In the genomic region with DNA sequence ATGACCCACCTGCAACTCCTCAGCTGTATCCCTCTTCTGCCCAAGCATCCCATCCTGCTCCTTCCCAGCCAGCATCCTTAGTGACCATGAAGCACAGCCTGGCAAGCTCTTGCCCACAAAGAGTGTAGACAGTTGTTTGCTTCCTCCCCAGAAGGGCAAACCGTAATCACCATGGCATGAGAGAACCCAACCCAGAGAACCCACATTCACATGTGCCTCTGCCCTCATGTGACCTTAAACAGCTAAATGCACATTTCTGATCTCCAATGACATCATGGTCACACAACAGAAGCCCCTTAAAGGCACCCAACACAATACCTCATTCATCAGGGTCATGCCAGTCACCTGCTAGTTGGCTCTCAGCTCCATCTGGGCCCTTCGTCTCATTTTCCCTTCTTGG, we compare ENCODE assay signal across 21 cellular contexts.
DNase-seq lines count a peak whose midpoint lies in the region; ATAC-seq and TF ChIP-seq lines count a peak whose summit lies in the region.
"Had no signal": no experiment of that assay in that cellular context is flagged by ENCODE, and none has a peak within 500 bp of the region (broad histone marks: within the 10 kb centered on the region; RNA-seq: fewer than 3 reads in every experiment).

No MANE protein-coding gene starts in this region.

- H3K4me1 ChIP-seq in left ventricle myocardium inferior = peaks cover 44% of the 10 kb centered on the region
- H3K4me1 ChIP-seq in A673 (ENCODE audit: insufficient read depth, low read length, poor library complexity, severe bottlenecking) = no peaks in the 10 kb centered on the region

- H3K36me3 ChIP-seq in left ventricle myocardium inferior (no peaks in the 10 kb centered on the region), A673 (ENCODE audit: insufficient read depth, low read length, poor library complexity, severe bottlenecking) (no peaks in the 10 kb centered on the region)

- DNase-seq in left ventricle myocardium inferior (no peak), Right ventricle myocardium superior (no peak), myocyte (ENCODE audit: low read depth) (peak; percentile 94), CD1c-positive myeloid dendritic cell (ENCODE audit: extremely low spot score) (no peak), hippocampal formation (lab: John Stamatoyannopoulos, UW) (no peak), osteocyte (ENCODE audit: extremely low spot score, unreplicated experiment) (no peak), A673 (ENCODE audit: low spot score) (no peak)
- DNase-seq in stimulated activated naive B cell treated with anti-CD40 and anti-IgM and Interleukin-4, amounts not matched to agents 10 μg/mL and 1 μg/mL and 100 μg/mL, for 72 hours = no peak
- DNase-seq: CD8-positive, alpha-beta memory T cell; DMS53; EL; KG1; MV-4-11; NCI-H187; NCI-H2107; NCI-H510A; NCI-H774; PC-3 had no signal

- no TSS peak for BruUV-seq in A673 (replicated peaks; lab: Mats Ljungman, UMichigan)

- POLR2A ChIA-PET in A673 (lab: Charles Lee; ENCODE audit: low non-redundant PET) = no interaction called here

- peaks cover 12 to 37% of the 10 kb centered on the region in 2 donors for H3K4me1 Mint-ChIP-seq in stimulated activated naive B cell treated with anti-CD40 and anti-IgM and Interleukin-4, amounts not matched to agents 10 μg/mL and 1 μg/mL and 100 μg/mL, for 72 hours
- H3K4me1 Mint-ChIP-seq in osteocyte (ENCODE audit: unreplicated experiment) = peaks cover 15% of the 10 kb centered on the region

- ATAC-seq in Right ventricle myocardium superior (ENCODE audit: poor library complexity) = no peak
- ATAC-seq in stimulated activated naive B cell treated with anti-CD40 and anti-IgM and Interleukin-4, amounts not matched to agents 10 μg/mL and 1 μg/mL and 100 μg/mL, for 72 hours (replicated peaks) = peak; percentile 25 to 46
- ATAC-seq: GM12878, PC-3 had no signal

- intact Hi-C loops in left ventricle myocardium inferior (cut with micrococcal nuclease) (no loop called here), Right ventricle myocardium superior (cut with DNase I) (no loop called here), A673 (cut with micrococcal nuclease; ENCODE audit: unreplicated experiment) (no loop called here)

- H3K9me3 ChIP-seq in left ventricle myocardium inferior (replicated peaks) = no peaks in the 10 kb centered on the region
- no peaks in the 10 kb centered on the region for H3K9me3 ChIP-seq in A673 (ENCODE audit: low read depth, low read length, poor library complexity, severe bottlenecking)

- CTCF ChIA-PET in A673 (lab: Charles Lee) = no interaction called here

- H3K27ac ChIP-seq in left ventricle myocardium inferior (replicated peaks) (peak overlapping the region; percentile 26), A673 (ENCODE audit: low read depth, low read length, poor library complexity, severe bottlenecking) (no peak overlapping the region)
- H3K27ac ChIP-seq: 22Rv1, RWPE1 had no signal

- TF ChIP-seq CTCF in left ventricle myocardium inferior (IDR thresholded peaks at IDR 0.05; ENCODE audit: borderline replicate concordance) (no peak), osteocyte (IDR thresholded peaks at IDR 0.05) (no peak), A673 (conservative IDR thresholded peaks at IDR 0.05; ENCODE audit: low read depth, low read length) (no peak)

- peaks cover 3 to 6% of the 10 kb centered on the region in 2 donors for H3K9me3 Mint-ChIP-seq in stimulated activated naive B cell treated with anti-CD40 and anti-IgM and Interleukin-4, amounts not matched to agents 10 μg/mL and 1 μg/mL and 100 μg/mL, for 72 hours
- H3K9me3 Mint-ChIP-seq in osteocyte (ENCODE audit: unreplicated experiment) = peaks cover 5% of the 10 kb centered on the region
- H3K9me3 Mint-ChIP-seq: CD8-positive, alpha-beta memory T cell had no signal

- H3K27ac Mint-ChIP-seq in stimulated activated naive B cell treated with anti-CD40 and anti-IgM and Interleukin-4, amounts not matched to agents 10 μg/mL and 1 μg/mL and 100 μg/mL, for 72 hours = no peak overlapping the region
- no peak overlapping the region for H3K27ac Mint-ChIP-seq in osteocyte (ENCODE audit: unreplicated experiment)

- peaks cover 17 to 26% of the 10 kb centered on the region in 2 donors for H3K27me3 Mint-ChIP-seq in stimulated activated naive B cell treated with anti-CD40 and anti-IgM and Interleukin-4, amounts not matched to agents 10 μg/mL and 1 μg/mL and 100 μg/mL, for 72 hours
- peaks cover 15% of the 10 kb centered on the region for H3K27me3 Mint-ChIP-seq in osteocyte (ENCODE audit: unreplicated experiment)

- H3K36me3 Mint-ChIP-seq in stimulated activated naive B cell treated with anti-CD40 and anti-IgM and Interleukin-4, amounts not matched to agents 10 μg/mL and 1 μg/mL and 100 μg/mL, for 72 hours = peaks cover 0 to 3% of the 10 kb centered on the region in 2 donors
- H3K36me3 Mint-ChIP-seq in osteocyte (ENCODE audit: unreplicated experiment) = no peaks in the 10 kb centered on the region
- H3K36me3 Mint-ChIP-seq: CD8-positive, alpha-beta memory T cell had no signal

- H3K27me3 ChIP-seq in left ventricle myocardium inferior (ENCODE audit: low read depth) = no peaks in the 10 kb centered on the region
- no peaks in the 10 kb centered on the region for H3K27me3 ChIP-seq in A673 (replicated peaks; ENCODE audit: insufficient read depth, low read depth, low read length, poor library complexity)

- H3K4me3 ChIP-seq in left ventricle myocardium inferior (no peak overlapping the region), A673 (ENCODE audit: low read depth, low read length, poor library complexity, severe bottlenecking) (no peak overlapping the region)
- H3K4me3 ChIP-seq: GM12878 had no signal

- no peak overlapping the region for H3K4me3 Mint-ChIP-seq in stimulated activated naive B cell treated with anti-CD40 and anti-IgM and Interleukin-4, amounts not matched to agents 10 μg/mL and 1 μg/mL and 100 μg/mL, for 72 hours
- H3K4me3 Mint-ChIP-seq in osteocyte (ENCODE audit: unreplicated experiment) = no peak overlapping the region
